ENCODE assay signal across 8 cellular contexts in the genomic region with DNA sequence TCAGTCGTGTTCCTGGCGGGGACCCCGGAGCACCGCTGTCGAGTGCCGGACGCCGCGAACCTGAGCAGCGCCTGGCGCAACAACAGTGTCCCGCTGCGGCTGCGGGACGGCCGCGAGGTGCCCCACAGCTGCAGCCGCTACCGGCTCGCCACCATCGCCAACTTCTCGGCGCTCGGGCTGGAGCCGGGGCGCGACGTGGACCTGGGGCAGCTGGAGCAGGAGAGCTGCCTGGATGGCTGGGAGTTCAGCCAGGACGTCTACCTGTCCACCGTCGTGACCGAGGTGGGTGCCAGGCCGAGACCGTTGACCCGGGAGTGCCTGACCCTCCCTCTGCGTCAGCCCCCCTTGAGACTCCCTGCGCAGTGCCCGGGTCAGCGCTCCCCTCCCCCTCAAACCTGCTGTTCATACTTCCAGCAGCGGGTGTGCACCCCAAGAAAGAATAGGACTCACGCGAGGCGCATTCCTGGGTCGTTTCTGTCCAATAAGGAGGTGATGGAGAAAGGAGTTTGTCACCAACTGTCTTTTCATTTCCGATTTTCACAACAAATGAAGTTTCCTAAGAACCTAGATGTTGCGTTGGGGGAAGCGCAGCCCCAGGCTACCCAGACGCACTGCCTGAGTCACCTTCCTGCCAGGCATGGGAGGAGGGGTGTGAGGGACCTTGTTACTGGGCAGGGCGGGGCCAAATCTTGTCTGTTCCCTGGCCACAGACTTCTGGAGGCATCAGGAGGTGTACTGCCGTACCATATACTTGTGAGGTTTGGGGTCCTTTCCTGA. TPM values are rescaled to one million over a fixed set of nuclear protein-coding genes. Genes with fewer than 3 reads are reported as not detected.
DNase-seq lines count a peak whose midpoint lies in the region; ATAC-seq and TF ChIP-seq lines count a peak whose summit lies in the region.

No MANE protein-coding gene starts in this region.

- TF ChIP-seq POLR2A in Peyer's patch (IDR thresholded peaks at IDR 0.05) (peak; percentile 59 to 85), thyroid gland (IDR thresholded peaks at IDR 0.05) (no peak)

- H3K4me1 ChIP-seq in Peyer's patch (peaks cover 0 to 18% (median 14%) of the 10 kb centered on the region in 4 donors), thyroid gland (peaks cover 12 to 20% of the 10 kb centered on the region in 2 donors)

- POLR2A ChIA-PET in GM10248 (lab: Yijun Ruan, JAX) = interaction anchor here (0.7 kb wide), 1 partner anchor 57 kb away, joined by 3 read pairs; no protein-coding TSS in a partner anchor

- ATAC-seq in HG02642 (IDR thresholded peaks at IDR 0.05; ENCODE audit: poor library complexity, unreplicated experiment) = peak; percentile 5
- peak; percentile 51 for ATAC-seq in omental fat pad (ENCODE audit: low FRiP score)

- H3K4me3 Mint-ChIP-seq in activated T-helper 1 cell treated with anti-CD3 and anti-CD28 coated beads, Interleukin-12 subunit alpha, Interleukin-12 subunit beta, Interleukin-2, Interleukin-4 antibody, amounts not matched to agents 30 ng/mL and 10 ng/mL and 1 ng/mL, durations not matched to agents 14 hours and 24 hours and 36 hours = peak overlapping the region; percentile 93

- peak overlapping the region; percentile 95 for H3K27ac Mint-ChIP-seq in activated T-helper 1 cell treated with anti-CD3 and anti-CD28 coated beads, Interleukin-12 subunit alpha, Interleukin-12 subunit beta, Interleukin-2, Interleukin-4 antibody, amounts not matched to agents 30 ng/mL and 10 ng/mL and 1 ng/mL, durations not matched to agents 14 hours and 24 hours and 36 hours

- H3K36me3 ChIP-seq in Peyer's patch = no peaks in the 10 kb centered on the region
- H3K36me3 ChIP-seq in thyroid gland = no peaks in the 10 kb centered on the region

- H3K27me3 ChIP-seq in Peyer's patch = no peaks in the 10 kb centered on the region
- no peaks in the 10 kb centered on the region for H3K27me3 ChIP-seq in thyroid gland

- H3K4me3 ChIP-seq in Peyer's patch = peak overlapping the region; percentile 52 to 76 (median 68)
- peak overlapping the region in 2 of 3 donors; percentile 35 to 56 for H3K4me3 ChIP-seq in thyroid gland (replicated peaks in 1 of 3)

- H3K9me3 Mint-ChIP-seq in activated T-helper 1 cell treated with anti-CD3 and anti-CD28 coated beads, Interleukin-12 subunit alpha, Interleukin-12 subunit beta, Interleukin-2, Interleukin-4 antibody, amounts not matched to agents 30 ng/mL and 10 ng/mL and 1 ng/mL, durations not matched to agents 14 hours and 24 hours and 36 hours = no peaks in the 10 kb centered on the region

- no peak for TF ChIP-seq CTCF in Peyer's patch (IDR thresholded peaks at IDR 0.05)
- no peak for TF ChIP-seq CTCF in omental fat pad (IDR thresholded peaks at IDR 0.05)
- no peak for TF ChIP-seq CTCF in thyroid gland (IDR thresholded peaks at IDR 0.05)
- TF ChIP-seq CTCF in GM10248 (IDR thresholded peaks at IDR 0.05; ENCODE audit: control extremely low read depth, extremely low read depth, low read depth, missing control alignments) = no peak

- H3K4me1 Mint-ChIP-seq in activated T-helper 1 cell treated with anti-CD3 and anti-CD28 coated beads, Interleukin-12 subunit alpha, Interleukin-12 subunit beta, Interleukin-2, Interleukin-4 antibody, amounts not matched to agents 30 ng/mL and 10 ng/mL and 1 ng/mL, durations not matched to agents 14 hours and 24 hours and 36 hours (ENCODE audit: low read depth) = peaks cover 32% of the 10 kb centered on the region

- WGBS in thyroid gland, 2 donors = 15 to 18% methylated on average over 12 to 27 of the region's 50 CpGs

- CTCF ChIA-PET in GM10248 (lab: Yijun Ruan, JAX) = interaction anchor here (0.6 to 4.8 kb wide), 5 partner anchors 9 to 210 kb away, joined by 3 to 32 read pairs (median 10); no protein-coding TSS in a partner anchor

- H3K27ac ChIP-seq in Peyer's patch (peak overlapping the region; percentile 78 to 96 (median 86)), thyroid gland (peak overlapping the region in 2 of 3 donors; percentile 95 to 96)

- H3K27me3 Mint-ChIP-seq in activated T-helper 1 cell treated with anti-CD3 and anti-CD28 coated beads, Interleukin-12 subunit alpha, Interleukin-12 subunit beta, Interleukin-2, Interleukin-4 antibody, amounts not matched to agents 30 ng/mL and 10 ng/mL and 1 ng/mL, durations not matched to agents 14 hours and 24 hours and 36 hours (ENCODE audit: insufficient read depth) = peaks cover 15% of the 10 kb centered on the region

- H3K36me3 Mint-ChIP-seq in activated T-helper 1 cell treated with anti-CD3 and anti-CD28 coated beads, Interleukin-12 subunit alpha, Interleukin-12 subunit beta, Interleukin-2, Interleukin-4 antibody, amounts not matched to agents 30 ng/mL and 10 ng/mL and 1 ng/mL, durations not matched to agents 14 hours and 24 hours and 36 hours (ENCODE audit: low read depth) = no peaks in the 10 kb centered on the region

- peak; percentile 93 for DNase-seq in Daoy (ENCODE audit: low read depth)
- DNase-seq in Peyer's patch = peak; percentile 23 to 88 (median 84)
- peak; percentile 60 for DNase-seq in activated T-helper 1 cell treated with anti-CD3 and anti-CD28 coated beads, Interleukin-12 subunit alpha, Interleukin-12 subunit beta, Interleukin-2, Interleukin-4 antibody, amounts not matched to agents 30 ng/mL and 10 ng/mL and 1 ng/mL, durations not matched to agents 14 hours and 24 hours and 36 hours (ENCODE audit: low spot score)
- peak; percentile 53 for DNase-seq in fibroblast of the conjunctiva (ENCODE audit: low read depth)
- peak; percentile 48 for DNase-seq in omental fat pad (ENCODE audit: low spot score)
- peak; percentile 44 to 45 for DNase-seq in thyroid gland
- no peak for DNase-seq in GM10248 (ENCODE audit: extremely low spot score)

- H3K9me3 ChIP-seq in Peyer's patch = no peaks in the 10 kb centered on the region
- H3K9me3 ChIP-seq in thyroid gland = no peaks in the 10 kb centered on the region

- intact Hi-C loops in activated T-helper 1 cell treated with anti-CD3 and anti-CD28 coated beads, Interleukin-12 subunit alpha, Interleukin-12 subunit beta, Interleukin-2, Interleukin-4 antibody, amounts not matched to agents 30 ng/mL and 10 ng/mL and 1 ng/mL, durations not matched to agents 14 hours and 24 hours and 36 hours (cut with micrococcal nuclease) = loop anchor here (1.0 to 10.0 kb wide), 7 partner anchors 22 to 230 kb away; a partner anchor contains a TSS
- intact Hi-C loops in thyroid gland (cut with DNase I) = loop anchor here (5.0 to 10.0 kb wide), 2 partner anchors 38 to 70 kb away; a partner anchor contains a TSS

RNA-seq across cellular contexts. Expression of a gene that starts 0.7 kb away (rescaled TPM):
- 3.0 and 3.5 TPM in 2 replicates for total RNA-seq in Daoy (2014; rRNA removed; shearing (Covaris generic))
- total RNA-seq in Peyer's patch = 10 to 100 TPM in 3 of 4 donors, not detected in 1; 25.5 to 56.6 (median 37.3) TPM
- total RNA-seq in activated T-helper 1 cell treated with anti-CD3 and anti-CD28 coated beads, Interleukin-12 subunit alpha, Interleukin-12 subunit beta, Interleukin-2, Interleukin-4 antibody, amounts not matched to agents 30 ng/mL and 10 ng/mL and 1 ng/mL, durations not matched to agents 14 hours and 24 hours and 36 hours = 1.6 and 2.6 TPM in 2 replicates
- total RNA-seq in omental fat pad = 1 to 10 TPM; 2.6 to 6.8 (median 5.7) TPM
- under 1 TPM in 2 of 4 donors, not detected in 2; 0.54 to 0.78 TPM for total RNA-seq in thyroid gland

RNA-seq across cellular contexts. Expression of a gene that starts 37.4 kb away (rescaled TPM):
- total RNA-seq in Daoy (2014; rRNA removed; shearing (Covaris generic)) = 94.7 and 103 TPM in 2 replicates
- total RNA-seq in Peyer's patch (10 to 100 TPM in 3 of 4 donors, 1 to 10 TPM in 1; 4.6 to 27.2 (median 18.5) TPM), omental fat pad (10 to 100 TPM; 19.5 to 89.5 (median 23.4) TPM), thyroid gland (10 to 100 TPM in 2 of 4 donors, 1 to 10 TPM in 2; 6.0 to 25.4 (median 13.3) TPM)
- 1.4 and 2.0 TPM in 2 replicates for total RNA-seq in activated T-helper 1 cell treated with anti-CD3 and anti-CD28 coated beads, Interleukin-12 subunit alpha, Interleukin-12 subunit beta, Interleukin-2, Interleukin-4 antibody, amounts not matched to agents 30 ng/mL and 10 ng/mL and 1 ng/mL, durations not matched to agents 14 hours and 24 hours and 36 hours

Comparison
In these comparisons a context has a peak if more than half of its experiments do, and no peak if none do; other contexts are left out.
1. POLR2A ChIP-seq: peak in Peyer's patch (2 of 2); none in thyroid gland (0 of 2).